Comparison of ENCODE assay signal across 22 cellular contexts in the genomic region with DNA sequence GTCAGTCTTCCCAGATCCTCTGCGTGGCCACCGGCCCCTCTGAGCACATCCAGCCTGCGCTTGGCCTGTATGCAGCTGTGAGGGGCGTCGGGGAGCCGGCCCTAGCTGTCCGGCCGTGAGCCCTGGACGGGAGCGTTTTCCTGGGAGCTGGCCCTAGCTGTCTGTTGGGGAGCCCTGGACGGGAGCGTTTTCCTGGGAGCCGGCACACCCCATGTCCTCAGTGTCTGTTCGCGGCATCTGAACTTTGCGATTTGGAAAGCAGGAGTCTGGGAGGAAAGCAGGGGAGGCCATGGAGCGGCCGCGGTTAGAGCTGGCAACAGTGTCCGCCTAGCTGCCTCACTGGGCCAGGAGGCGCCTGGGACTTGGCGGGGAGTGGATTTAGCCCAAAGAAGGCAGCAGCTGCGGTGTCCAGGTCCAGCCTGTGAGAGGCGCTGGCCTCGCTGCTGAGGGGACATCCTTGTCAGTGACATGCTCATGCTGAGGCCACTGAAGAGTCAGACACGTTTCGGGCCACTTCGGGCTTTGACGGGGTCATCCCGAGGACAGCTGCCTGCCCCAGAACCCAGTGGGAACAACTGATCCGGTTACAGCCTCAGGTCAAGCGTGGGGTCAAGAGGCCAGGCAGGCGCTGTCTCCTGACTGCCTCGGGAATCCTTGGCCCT.
A peak's percentile ranks its signal among the peaks of the same experiment; 100 is the strongest.
DNase-seq lines count a peak whose midpoint lies in the region; ATAC-seq and TF ChIP-seq lines count a peak whose summit lies in the region.
"Had no signal": no experiment of that assay in that cellular context is flagged by ENCODE, and none has a peak within 500 bp of the region (broad histone marks: within the 10 kb centered on the region; RNA-seq: fewer than 3 reads in every experiment).

No MANE protein-coding gene starts in this region.

- H3K4me1 Mint-ChIP-seq in GM23338 = peaks cover 2% of the 10 kb centered on the region

- no peaks in the 10 kb centered on the region for H3K4me1 ChIP-seq in GM23338 (ENCODE audit: insufficient read depth)
- H3K4me1 ChIP-seq in osteoblast (ENCODE audit: insufficient read depth, low read length) = no peaks in the 10 kb centered on the region
- H3K4me1 ChIP-seq in SK-N-SH (ENCODE audit: control insufficient read depth in 1 of 2, insufficient read depth in 2 of 2, low read depth in 1 of 2, low read length in 1 of 2) = no peaks in the 10 kb centered on the region; a peak in 1 of 4 replicates
- H3K4me1 ChIP-seq: lower lobe of right lung, parathyroid adenoma, sigmoid colon had no signal

- H3K4me3 ChIP-seq in GM23338 = no peak overlapping the region
- no peak overlapping the region for H3K4me3 ChIP-seq in osteoblast (ENCODE audit: insufficient read depth, low read length)
- H3K4me3 ChIP-seq in SK-N-SH (ENCODE audit: low read depth in 2 of 2, low read length in 1 of 2) = no peak overlapping the region
- H3K4me3 ChIP-seq: lower lobe of right lung, sigmoid colon, SK-N-MC had no signal

- ATAC-seq in GM23338 (peak; percentile 13; the same call in 1 of the 3 replicates), left ventricle myocardium superior (no peak)
- ATAC-seq: activated naive CD4-positive, alpha-beta T cell treated with anti-CD3 and anti-CD28 coated beads, Interleukin-2, amount 50 U/mL, for 72 hours; stimulated activated naive B cell treated with anti-CD40 and anti-IgM and Interleukin-4, amounts not matched to agents 10 μg/mL and 1 μg/mL and 100 μg/mL, for 72 hours had no signal

- H3K36me3 ChIP-seq in GM23338 (ENCODE audit: insufficient read depth) (no peaks in the 10 kb centered on the region), osteoblast (ENCODE audit: insufficient read depth, low read length) (no peaks in the 10 kb centered on the region), SK-N-SH (replicated peaks in 1 of 2; ENCODE audit: control insufficient read depth in 1 of 2, insufficient read depth in 2 of 2, low read length in 1 of 2) (no peaks in the 10 kb centered on the region)
- H3K36me3 ChIP-seq: lower lobe of right lung, sigmoid colon had no signal

- H3K4me2 ChIP-seq in GM23338 (no peak overlapping the region), osteoblast (ENCODE audit: insufficient read depth, low read length) (no peak overlapping the region), SK-N-SH (no peak overlapping the region)
- H3K4me2 ChIP-seq: KMS-11 had no signal

- 31% methylated on average over 14 of the region's 34 CpGs for WGBS in SK-N-SH (ENCODE audit: low lambda C conversion rate)

- TF ChIP-seq CTCF in GM23338 (conservative IDR thresholded peaks at IDR 0.05; ENCODE audit: low read depth in 2 of 2) = peak in 1 of 2 experiments; percentile 20; a peak in 1 of 4 replicates
- TF ChIP-seq CTCF in osteoblast (IDR thresholded peaks at IDR 0.05; ENCODE audit: extremely low read depth, low read depth, low read length) = no peak
- TF ChIP-seq CTCF in SK-N-SH (IDR thresholded peaks at IDR 0.05) = no peak

- H3K4me3 Mint-ChIP-seq in GM23338 = no peak overlapping the region
- H3K4me3 Mint-ChIP-seq: activated T-helper 1 cell treated with anti-CD3 and anti-CD28 coated beads, Interleukin-12 subunit alpha, Interleukin-12 subunit beta, Interleukin-2, Interleukin-4 antibody, amounts not matched to agents 30 ng/mL and 10 ng/mL and 1 ng/mL, durations not matched to agents 14 hours and 24 hours and 36 hours; stimulated activated naive B cell treated with anti-CD40 and anti-IgM and Interleukin-4, amounts not matched to agents 10 μg/mL and 1 μg/mL and 100 μg/mL, for 72 hours had no signal

- no peak overlapping the region for H3K27ac ChIP-seq in GM23338 (ENCODE audit: low read depth)
- no peak overlapping the region for H3K27ac ChIP-seq in osteoblast (ENCODE audit: low read depth, low read length)
- H3K27ac ChIP-seq in SK-N-SH (ENCODE audit: low read depth in 2 of 2, low read length in 1 of 2) = no peak overlapping the region
- H3K27ac ChIP-seq: KMS-11, lower lobe of right lung, parathyroid adenoma, RWPE1, sigmoid colon, SK-N-MC had no signal

- intact Hi-C loops in left ventricle myocardium superior (cut with micrococcal nuclease) = no loop called here

- H3K9me3 ChIP-seq in osteoblast (ENCODE audit: low read depth, low read length) = no peaks in the 10 kb centered on the region
- no peaks in the 10 kb centered on the region for H3K9me3 ChIP-seq in SK-N-SH
- H3K9me3 ChIP-seq: lower lobe of right lung, sigmoid colon had no signal

- no peaks in the 10 kb centered on the region for H3K9me3 Mint-ChIP-seq in GM23338
- H3K9me3 Mint-ChIP-seq: activated naive CD4-positive, alpha-beta T cell treated with anti-CD3 and anti-CD28 coated beads, Interleukin-2, amount 50 U/mL, for 72 hours; activated T-helper 1 cell treated with anti-CD3 and anti-CD28 coated beads, Interleukin-12 subunit alpha, Interleukin-12 subunit beta, Interleukin-2, Interleukin-4 antibody, amounts not matched to agents 30 ng/mL and 10 ng/mL and 1 ng/mL, durations not matched to agents 14 hours and 24 hours and 36 hours; stimulated activated naive B cell treated with anti-CD40 and anti-IgM and Interleukin-4, amounts not matched to agents 10 μg/mL and 1 μg/mL and 100 μg/mL, for 72 hours had no signal

- H3K27me3 ChIP-seq in GM23338 (ENCODE audit: insufficient read depth) = no peaks in the 10 kb centered on the region
- H3K27me3 ChIP-seq in osteoblast (ENCODE audit: insufficient read depth, low read length) = peaks cover 18% of the 10 kb centered on the region
- peaks cover 76% of the 10 kb centered on the region for H3K27me3 ChIP-seq in SK-N-SH (ENCODE audit: insufficient read depth)

- peak; percentile 56 for DNase-seq in ELF-1 (ENCODE audit: low read depth, low spot score)
- DNase-seq in GM23338 (ENCODE audit: low spot score) = no peak
- DNase-seq in left ventricle myocardium superior = peak; percentile 34
- DNase-seq in osteoblast (ENCODE audit: insufficient read length, low spot score, missing footprints) = peak; percentile 82
- DNase-seq in SK-N-SH = no peak
- no peak for DNase-seq in activated naive CD4-positive, alpha-beta T cell (lab: John Stamatoyannopoulos, UW)
- no peak for DNase-seq in DMS53 treated with DMSO at 0.1 percent for 48 hours (lab: John Stamatoyannopoulos, UW; ENCODE audit: unreplicated experiment)
- DNase-seq: activated CD4-positive, alpha-beta T cell treated with anti-CD3 and anti-CD28 coated beads for 4 hours; aorta; lower lobe of right lung; MM.1S; NCI-H2081; sigmoid colon; stimulated activated CD4-positive, alpha-beta T cell treated with anti-CD3 and anti-CD28 coated beads, Interleukin-15, amount 100 ng/mL, for 24 hours; stimulated activated naive B cell treated with anti-CD40 and anti-IgM and Interleukin-4, amounts not matched to agents 10 μg/mL and 1 μg/mL and 100 μg/mL, for 72 hours; T-helper 2 cell had no signal

- CTCF ChIA-PET in SK-N-SH (lab: Yijun Ruan, JAX) = no interaction called here

- H4K20me1 ChIP-seq in GM23338 (replicated peaks; ENCODE audit: insufficient read depth) (no peaks in the 10 kb centered on the region), osteoblast (ENCODE audit: insufficient read depth, low read length) (no peaks in the 10 kb centered on the region), SK-N-SH (ENCODE audit: insufficient read depth) (no peaks in the 10 kb centered on the region)

- H3K36me3 Mint-ChIP-seq in GM23338 (ENCODE audit: low read depth) = no peaks in the 10 kb centered on the region
- H3K36me3 Mint-ChIP-seq: activated naive CD4-positive, alpha-beta T cell treated with anti-CD3 and anti-CD28 coated beads, Interleukin-2, amount 50 U/mL, for 72 hours; stimulated activated naive B cell treated with anti-CD40 and anti-IgM and Interleukin-4, amounts not matched to agents 10 μg/mL and 1 μg/mL and 100 μg/mL, for 72 hours had no signal

- H3K9me2 ChIP-seq in GM23338 (ENCODE audit: insufficient read depth) (no peaks in the 10 kb centered on the region), SK-N-SH (no peaks in the 10 kb centered on the region)

- no peaks in the 10 kb centered on the region for H3K79me2 ChIP-seq in GM23338 (replicated peaks; ENCODE audit: insufficient read depth)
- H3K79me2 ChIP-seq in osteoblast (ENCODE audit: insufficient read depth, low read length) = no peaks in the 10 kb centered on the region
- H3K79me2 ChIP-seq in SK-N-SH (ENCODE audit: insufficient read depth) = no peaks in the 10 kb centered on the region
- H3K79me2 ChIP-seq: parathyroid adenoma had no signal

- H3K9ac ChIP-seq in SK-N-SH = no peak overlapping the region
- H3K9ac ChIP-seq: KMS-11, parathyroid adenoma had no signal

- H3F3A ChIP-seq in GM23338 (replicated peaks; ENCODE audit: low read depth) = no peaks in the 10 kb centered on the region
- no peaks in the 10 kb centered on the region for H3F3A ChIP-seq in SK-N-SH (replicated peaks; ENCODE audit: insufficient read depth)

- TF ChIP-seq EP300 in SK-N-SH (IDR thresholded peaks at IDR 0.05; ENCODE audit: borderline replicate concordance in 1 of 2, low read depth in 1 of 2, low read length in 1 of 2) = no peak

- POLR2A ChIA-PET in SK-N-SH (lab: Yijun Ruan, JAX) = no interaction called here

- no peak overlapping the region for H2AFZ ChIP-seq in GM23338
- no peak overlapping the region for H2AFZ ChIP-seq in osteoblast (ENCODE audit: low read length)
- no peak overlapping the region for H2AFZ ChIP-seq in SK-N-SH (ENCODE audit: low read depth)
- H2AFZ ChIP-seq: parathyroid adenoma had no signal

- H3K27ac Mint-ChIP-seq in GM23338 = no peak overlapping the region
- H3K27ac Mint-ChIP-seq: activated T-helper 1 cell treated with anti-CD3 and anti-CD28 coated beads, Interleukin-12 subunit alpha, Interleukin-12 subunit beta, Interleukin-2, Interleukin-4 antibody, amounts not matched to agents 30 ng/mL and 10 ng/mL and 1 ng/mL, durations not matched to agents 14 hours and 24 hours and 36 hours; stimulated activated naive B cell treated with anti-CD40 and anti-IgM and Interleukin-4, amounts not matched to agents 10 μg/mL and 1 μg/mL and 100 μg/mL, for 72 hours had no signal

- H3K27me3 Mint-ChIP-seq in GM23338 (ENCODE audit: insufficient read depth, low read depth, poor library complexity) = peaks cover 12% of the 10 kb centered on the region

- no peak for TF ChIP-seq RAD21 in SK-N-SH (IDR thresholded peaks at IDR 0.05; ENCODE audit: low read length)

TF ChIP-seq in GM23338, 12 proteins besides CTCF, POLR2A, EP300 and RAD21 (continues in another document):
- TF ChIP-seq NANOG (IDR thresholded peaks at IDR 0.05; ENCODE audit: borderline replicate concordance) (no peak), JUNB (IDR thresholded peaks at IDR 0.05; ENCODE audit: unreplicated experiment) (no peak), STAT1 (IDR thresholded peaks at IDR 0.05; ENCODE audit: unreplicated experiment) (no peak)

TF ChIP-seq in SK-N-SH, 30 proteins besides CTCF, POLR2A, EP300 and RAD21 (continues in another document):
- no peak for TF ChIP-seq TCF12 (IDR thresholded peaks at IDR 0.05)
- TF ChIP-seq POLR2AphosphoS5 (IDR thresholded peaks at IDR 0.05; ENCODE audit: low read depth, low read length) = no peak
- TF ChIP-seq FOXJ3 (CRISPR knock-in tag; IDR thresholded peaks at IDR 0.05) = no peak
- TF ChIP-seq, protein P1, sequence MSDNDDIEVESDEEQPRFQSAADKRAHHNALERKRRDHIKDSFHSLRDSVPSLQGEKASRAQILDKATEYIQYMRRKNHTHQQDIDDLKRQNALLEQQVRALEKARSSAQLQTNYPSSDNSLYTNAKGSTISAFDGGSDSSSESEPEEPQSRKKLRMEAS (IDR thresholded peaks at IDR 0.05; ENCODE audit: low read depth) = no peak
- TF ChIP-seq JUND (IDR thresholded peaks at IDR 0.05) = no peak

Comparison
In these comparisons a context has a peak if more than half of its experiments do, and no peak if none do; other contexts are left out.
1. DNase-seq: peak in ELF-1 (single experiment), left ventricle myocardium superior (single experiment) and osteoblast (single experiment); none in GM23338 (single experiment), SK-N-SH (single experiment), activated naive CD4-positive, alpha-beta T cell (0 of 4) and DMS53 treated with DMSO at 0.1 percent for 48 hours (single experiment).